10 cellular contexts compared by ENCODE assay signal in genomic region chr9:129938291-129938979, GRCh38.
A peak's percentile ranks its signal among the peaks of the same experiment; 100 is the strongest.
DNase-seq lines count a peak whose midpoint lies in the region; ATAC-seq and TF ChIP-seq lines count a peak whose summit lies in the region.
"Had no signal": no experiment of that assay in that cellular context is flagged by ENCODE, and none has a peak within 500 bp of the region (broad histone marks: within the 10 kb centered on the region; RNA-seq: fewer than 3 reads in every experiment).

No MANE protein-coding gene starts in this region.

- DNase-seq in activated T-cell treated with anti-CD3 and anti-CD28 coated beads, Interleukin-2, amount 50 U/mL, for 24 hours: no peak
- DNase-seq in activated T-cell treated with anti-CD3 and anti-CD28 coated beads for 4 hours (no peak), hepatic stellate cell (ENCODE audit: low spot score) (peak; percentile 47), thyroid gland (no peak), ecto neural progenitor cell (ENCODE audit: low spot score) (no peak)
- DNase-seq in activated naive CD8-positive, alpha-beta T cell treated with anti-CD3 and anti-CD28 coated beads, Interleukin-2, amount 50 U/mL, for 24 hours: no peak

- H3K27me3 ChIP-seq in thyroid gland: no peaks in the 10 kb centered on the region

- no peak overlapping the region for H3K4me3 ChIP-seq in thyroid gland (replicated peaks in 1 of 3)

- no peak overlapping the region for H3K4me3 Mint-ChIP-seq in activated T-cell treated with anti-CD3 and anti-CD28 coated beads, Interleukin-2, amount 50 U/mL, for 24 hours
- H3K4me3 Mint-ChIP-seq in activated naive CD8-positive, alpha-beta T cell treated with anti-CD3 and anti-CD28 coated beads, Interleukin-2, amount 50 U/mL, for 24 hours: no peak overlapping the region

- peaks cover 11% of the 10 kb centered on the region for H3K9me3 Mint-ChIP-seq in activated T-cell treated with anti-CD3 and anti-CD28 coated beads, Interleukin-2, amount 50 U/mL, for 24 hours
- H3K9me3 Mint-ChIP-seq in activated naive CD8-positive, alpha-beta T cell treated with anti-CD3 and anti-CD28 coated beads, Interleukin-2, amount 50 U/mL, for 24 hours: peaks cover 10% of the 10 kb centered on the region

- no peaks in the 10 kb centered on the region for H3K9me3 ChIP-seq in thyroid gland

- H3K27ac ChIP-seq in thyroid gland: peak overlapping the region; percentile 34 to 82 (median 71)
- H3K27ac ChIP-seq: C4-2B, VCaP had no signal

- peaks cover 91% of the 10 kb centered on the region for H3K36me3 Mint-ChIP-seq in activated T-cell treated with anti-CD3 and anti-CD28 coated beads, Interleukin-2, amount 50 U/mL, for 24 hours (ENCODE audit: low read depth)
- peaks cover 70% of the 10 kb centered on the region for H3K36me3 Mint-ChIP-seq in activated naive CD8-positive, alpha-beta T cell treated with anti-CD3 and anti-CD28 coated beads, Interleukin-2, amount 50 U/mL, for 24 hours (ENCODE audit: low read depth)

- peaks cover 63% of the 10 kb centered on the region for H3K4me1 Mint-ChIP-seq in activated T-cell treated with anti-CD3 and anti-CD28 coated beads, Interleukin-2, amount 50 U/mL, for 24 hours (ENCODE audit: low read depth)
- peaks cover 72% of the 10 kb centered on the region for H3K4me1 Mint-ChIP-seq in activated naive CD8-positive, alpha-beta T cell treated with anti-CD3 and anti-CD28 coated beads, Interleukin-2, amount 50 U/mL, for 24 hours

- TF ChIP-seq CTCF in thyroid gland (IDR thresholded peaks at IDR 0.05): no peak

- intact Hi-C loops in thyroid gland (cut with DNase I): no loop called here

- H3K27ac Mint-ChIP-seq in activated T-cell treated with anti-CD3 and anti-CD28 coated beads, Interleukin-2, amount 50 U/mL, for 24 hours: peak overlapping the region; percentile 83
- H3K27ac Mint-ChIP-seq in activated naive CD8-positive, alpha-beta T cell treated with anti-CD3 and anti-CD28 coated beads, Interleukin-2, amount 50 U/mL, for 24 hours: peak overlapping the region; percentile 74

- WGBS in thyroid gland, 2 donors: 54 to 55% methylated on average over 2 of the region's 2 CpGs

- peaks cover 15 to 31% of the 10 kb centered on the region in 2 donors for H3K4me1 ChIP-seq in thyroid gland

- TF ChIP-seq POLR2A in thyroid gland (IDR thresholded peaks at IDR 0.05): no peak

- ATAC-seq in activated naive CD8-positive, alpha-beta T cell treated with anti-CD3 and anti-CD28 coated beads, Interleukin-2, amount 50 U/mL, for 24 hours: no peak
- ATAC-seq in HG02588 (IDR thresholded peaks at IDR 0.05; ENCODE audit: unreplicated experiment) (no peak), GM18498 (IDR thresholded peaks at IDR 0.05; ENCODE audit: unreplicated experiment) (no peak)

- H3K36me3 ChIP-seq in thyroid gland: no peaks in the 10 kb centered on the region

- no peaks in the 10 kb centered on the region for H3K27me3 Mint-ChIP-seq in activated T-cell treated with anti-CD3 and anti-CD28 coated beads, Interleukin-2, amount 50 U/mL, for 24 hours
- no peaks in the 10 kb centered on the region for H3K27me3 Mint-ChIP-seq in activated naive CD8-positive, alpha-beta T cell treated with anti-CD3 and anti-CD28 coated beads, Interleukin-2, amount 50 U/mL, for 24 hours
